In genomic region chr6:25499851-25500250, GRCh38 we compare ENCODE assay signal across 17 cellular contexts.
DNase-seq lines count a peak whose midpoint lies in the region; ATAC-seq and TF ChIP-seq lines count a peak whose summit lies in the region.
"Had no signal": no experiment of that assay in that cellular context is flagged by ENCODE, and none has a peak within 500 bp of the region (broad histone marks: within the 10 kb centered on the region; RNA-seq: fewer than 3 reads in every experiment).

No MANE protein-coding gene starts in this region.

- no peak overlapping the region for H3K27ac ChIP-seq in A673 (ENCODE audit: low read depth, low read length, poor library complexity, severe bottlenecking)
- peak overlapping the region; percentile 48 for H3K27ac ChIP-seq in HUES48 (ENCODE audit: low read depth, low read length)
- no peak overlapping the region for H3K27ac ChIP-seq in lower lobe of right lung
- H3K27ac ChIP-seq: heart right ventricle, HL-60, left ventricle myocardium inferior had no signal

- TF ChIP-seq CTCF in A673 (conservative IDR thresholded peaks at IDR 0.05; ENCODE audit: low read depth, low read length) (no peak), lower lobe of right lung (IDR thresholded peaks at IDR 0.05) (no peak)

- intact Hi-C loops in A673 (cut with micrococcal nuclease; ENCODE audit: unreplicated experiment) (no loop called here), lower lobe of right lung (cut with DNase I) (loop anchor here (10.0 kb wide), 1 partner anchor 235 kb away; no protein-coding TSS in a partner anchor)

- ATAC-seq in lower lobe of right lung (peak; percentile 48 to 77), T-cell (replicated peaks in 1 of 4) (no peak), GM18858 (IDR thresholded peaks at IDR 0.05; ENCODE audit: unreplicated experiment) (no peak)
- ATAC-seq in naive thymus-derived CD8-positive, alpha-beta T cell = no peak
- ATAC-seq: activated CD8-positive, alpha-beta memory T cell treated with anti-CD3 and anti-CD28 coated beads, Interleukin-2, amount 10 ng/mL, durations not matched to agents 7 days and 5 days; heart right ventricle; stimulated activated naive CD8-positive, alpha-beta T cell treated with anti-CD3 and anti-CD28 coated beads, Interleukin-15, amount 100 ng/mL, for 72 hours had no signal

- POLR2A ChIA-PET in A673 (lab: Charles Lee; ENCODE audit: low non-redundant PET) = no interaction called here
- POLR2A ChIA-PET in T-cell (lab: Charles Lee) = no interaction called here
- POLR2A ChIA-PET in naive thymus-derived CD8-positive, alpha-beta T cell (lab: Charles Lee) = no interaction called here

- no peaks in the 10 kb centered on the region for H3K4me1 Mint-ChIP-seq in T-cell
- H3K4me1 Mint-ChIP-seq in naive thymus-derived CD8-positive, alpha-beta T cell = no peaks in the 10 kb centered on the region
- H3K4me1 Mint-ChIP-seq: activated CD8-positive, alpha-beta memory T cell treated with anti-CD3 and anti-CD28 coated beads, Interleukin-2, amount 10 ng/mL, durations not matched to agents 7 days and 5 days; nephron progenitor cell; stimulated activated naive CD8-positive, alpha-beta T cell treated with anti-CD3 and anti-CD28 coated beads, Interleukin-15, amount 100 ng/mL, for 72 hours had no signal

- H3K9ac ChIP-seq in HUES48 (ENCODE audit: low read depth, low read length) = no peak overlapping the region

- no TSS peak for BruUV-seq in A673 (replicated peaks; lab: Mats Ljungman, UMichigan)

- H3K9me3 ChIP-seq in A673 (ENCODE audit: low read depth, low read length, poor library complexity, severe bottlenecking) = no peaks in the 10 kb centered on the region
- H3K9me3 ChIP-seq in HUES48 (ENCODE audit: control insufficient read depth, insufficient read depth, low read length) = no peaks in the 10 kb centered on the region
- no peaks in the 10 kb centered on the region for H3K9me3 ChIP-seq in lower lobe of right lung
- H3K9me3 ChIP-seq: HAP-1, heart right ventricle, left ventricle myocardium inferior had no signal

- no peak overlapping the region for H3K4me3 Mint-ChIP-seq in T-cell
- H3K4me3 Mint-ChIP-seq in naive thymus-derived CD8-positive, alpha-beta T cell = no peak overlapping the region
- H3K4me3 Mint-ChIP-seq: activated CD8-positive, alpha-beta memory T cell treated with anti-CD3 and anti-CD28 coated beads, Interleukin-2, amount 10 ng/mL, durations not matched to agents 7 days and 5 days; activated naive CD4-positive, alpha-beta T cell treated with anti-CD3 and anti-CD28 coated beads for 36 hours; nephron progenitor cell; stimulated activated naive CD8-positive, alpha-beta T cell treated with anti-CD3 and anti-CD28 coated beads, Interleukin-15, amount 100 ng/mL, for 72 hours had no signal

- peak; percentile 32 for DNase-seq in A673 (ENCODE audit: low spot score)
- peak; percentile 57 for DNase-seq in astrocyte of the hippocampus (ENCODE audit: low read depth, low spot score)
- no peak for DNase-seq in lower lobe of right lung
- no peak for DNase-seq in activated naive CD4-positive, alpha-beta T cell (lab: John Stamatoyannopoulos, UW)
- DNase-seq in T-cell = no peak
- DNase-seq in naive thymus-derived CD8-positive, alpha-beta T cell = no peak
- DNase-seq: activated CD8-positive, alpha-beta memory T cell treated with anti-CD3 and anti-CD28 coated beads, Interleukin-2, amount 10 ng/mL, durations not matched to agents 7 days and 5 days; activated naive CD4-positive, alpha-beta T cell treated with anti-CD3 and anti-CD28 coated beads for 36 hours; heart right ventricle; left ventricle myocardium inferior; NCI-H187 treated with DMSO at 0.1 percent for 48 hours; nephron progenitor cell; stimulated activated naive CD8-positive, alpha-beta T cell treated with anti-CD3 and anti-CD28 coated beads, Interleukin-15, amount 100 ng/mL, for 72 hours had no signal

- no peaks in the 10 kb centered on the region for H3K27me3 Mint-ChIP-seq in T-cell
- H3K27me3 Mint-ChIP-seq in naive thymus-derived CD8-positive, alpha-beta T cell = no peaks in the 10 kb centered on the region
- H3K27me3 Mint-ChIP-seq: activated CD8-positive, alpha-beta memory T cell treated with anti-CD3 and anti-CD28 coated beads, Interleukin-2, amount 10 ng/mL, durations not matched to agents 7 days and 5 days; stimulated activated naive CD8-positive, alpha-beta T cell treated with anti-CD3 and anti-CD28 coated beads, Interleukin-15, amount 100 ng/mL, for 72 hours had no signal

- H3K36me3 ChIP-seq in A673 (ENCODE audit: insufficient read depth, low read length, poor library complexity, severe bottlenecking) (no peaks in the 10 kb centered on the region), HUES48 (ENCODE audit: control insufficient read depth, insufficient read depth, low read length) (peaks cover 8% of the 10 kb centered on the region; the same call in 1 of the 2 replicates), lower lobe of right lung (peaks cover 4% of the 10 kb centered on the region)
- H3K36me3 ChIP-seq: HAP-1, heart right ventricle, left ventricle myocardium inferior had no signal

- peaks cover 17% of the 10 kb centered on the region for H3K36me3 Mint-ChIP-seq in T-cell
- H3K36me3 Mint-ChIP-seq in naive thymus-derived CD8-positive, alpha-beta T cell = peaks cover 0 to 45% (median 15%) of the 10 kb centered on the region in 3 donors
- H3K36me3 Mint-ChIP-seq: activated CD8-positive, alpha-beta memory T cell treated with anti-CD3 and anti-CD28 coated beads, Interleukin-2, amount 10 ng/mL, durations not matched to agents 7 days and 5 days had no signal

- H3K4me1 ChIP-seq in A673 (ENCODE audit: insufficient read depth, low read length, poor library complexity, severe bottlenecking) (peaks cover 20% of the 10 kb centered on the region), HUES48 (ENCODE audit: control insufficient read depth, insufficient read depth, low read length) (peaks cover 19% of the 10 kb centered on the region), lower lobe of right lung (no peaks in the 10 kb centered on the region)
- H3K4me1 ChIP-seq: left ventricle myocardium inferior had no signal

- no peaks in the 10 kb centered on the region for H3K9me3 Mint-ChIP-seq in T-cell
- no peaks in the 10 kb centered on the region for H3K9me3 Mint-ChIP-seq in naive thymus-derived CD8-positive, alpha-beta T cell
- H3K9me3 Mint-ChIP-seq: activated naive CD4-positive, alpha-beta T cell treated with anti-CD3 and anti-CD28 coated beads for 36 hours; nephron progenitor cell; stimulated activated naive CD8-positive, alpha-beta T cell treated with anti-CD3 and anti-CD28 coated beads, Interleukin-15, amount 100 ng/mL, for 72 hours had no signal

- CTCF ChIA-PET in A673 (lab: Charles Lee) (no interaction called here), T-cell (lab: Charles Lee) (interaction anchor here in 1 of 2 donors (1.0 kb wide), 1 partner anchor 10 kb away, joined by 3 read pairs; no protein-coding TSS in a partner anchor)

- H3K27ac Mint-ChIP-seq in T-cell = no peak overlapping the region
- no peak overlapping the region for H3K27ac Mint-ChIP-seq in naive thymus-derived CD8-positive, alpha-beta T cell
- H3K27ac Mint-ChIP-seq: activated CD8-positive, alpha-beta memory T cell treated with anti-CD3 and anti-CD28 coated beads, Interleukin-2, amount 10 ng/mL, durations not matched to agents 7 days and 5 days; activated naive CD4-positive, alpha-beta T cell treated with anti-CD3 and anti-CD28 coated beads for 36 hours; nephron progenitor cell had no signal

- no peaks in the 10 kb centered on the region for H3K27me3 ChIP-seq in A673 (replicated peaks; ENCODE audit: insufficient read depth, low read depth, low read length, poor library complexity)
- no peaks in the 10 kb centered on the region for H3K27me3 ChIP-seq in HUES48 (ENCODE audit: control insufficient read depth, insufficient read depth, low read length)
- no peaks in the 10 kb centered on the region for H3K27me3 ChIP-seq in lower lobe of right lung (ENCODE audit: low read depth)
- H3K27me3 ChIP-seq: heart right ventricle had no signal

- H3K4me3 ChIP-seq in A673 (ENCODE audit: low read depth, low read length, poor library complexity, severe bottlenecking) = no peak overlapping the region
- no peak overlapping the region for H3K4me3 ChIP-seq in HUES48 (ENCODE audit: low read depth, low read length)
- H3K4me3 ChIP-seq in lower lobe of right lung = no peak overlapping the region
- H3K4me3 ChIP-seq: HAP-1, heart right ventricle, left ventricle myocardium inferior had no signal

Comparison
In these comparisons a context has a peak if more than half of its experiments do, and no peak if none do; other contexts are left out.
1. DNase-seq: peak in A673 (single experiment) and astrocyte of the hippocampus (single experiment); none in lower lobe of right lung (single experiment), activated naive CD4-positive, alpha-beta T cell (0 of 4), T-cell (0 of 34) and naive thymus-derived CD8-positive, alpha-beta T cell (0 of 10).
2. ATAC-seq: peak in lower lobe of right lung (2 of 2); none in T-cell (0 of 4), GM18858 (single experiment) and naive thymus-derived CD8-positive, alpha-beta T cell (0 of 2).